In genomic region chr12:116319851-116320621, GRCh38 we compare ENCODE assay signal across 8 cellular contexts. TPM values are rescaled to one million over a fixed set of nuclear protein-coding genes. Genes with fewer than 3 reads are reported as not detected.
DNase-seq lines count a peak whose midpoint lies in the region; ATAC-seq and TF ChIP-seq lines count a peak whose summit lies in the region.

No MANE protein-coding gene starts in this region.

- DNase-seq in activated T-cell treated with anti-CD3 and anti-CD28 coated beads, Interleukin-2, amount 50 U/mL, for 24 hours, result peak; percentile 44
- DNase-seq in activated T-cell treated with anti-CD3 and anti-CD28 coated beads for 4 hours, result no peak
- peak; percentile 45 to 55 for DNase-seq in activated T-cell treated with anti-CD3 and anti-CD28 coated beads, Interleukin-2, amount 50 U/mL, for 48 hours
- peak; percentile 21 to 72 for DNase-seq in heart right ventricle
- peak; percentile 21 to 39 for DNase-seq in stimulated activated CD4-positive, alpha-beta T cell treated with anti-CD3 and anti-CD28 coated beads, Interleukin-2, amount 100 ng/mL, for 24 hours
- DNase-seq in nephron progenitor cell, result no peak

- peak overlapping the region; percentile 13 to 80 (median 66) for H3K27ac ChIP-seq in heart right ventricle

- no peaks in the 10 kb centered on the region for H3K27me3 Mint-ChIP-seq in activated T-cell treated with anti-CD3 and anti-CD28 coated beads, Interleukin-2, amount 50 U/mL, for 24 hours
- peaks cover 6% of the 10 kb centered on the region for H3K27me3 Mint-ChIP-seq in nephron progenitor cell (ENCODE audit: low read depth, poor library complexity)

- no peaks in the 10 kb centered on the region for H3K36me3 ChIP-seq in heart right ventricle

- intact Hi-C loops in heart right ventricle (cut with DNase I), result loop anchor here in 2 of 10 donors (5.0 to 10.0 kb wide), 2 partner anchors 87 to 115 kb away; no protein-coding TSS in a partner anchor

- H3K4me1 ChIP-seq in heart right ventricle, result peaks cover 10 to 45% (median 29%) of the 10 kb centered on the region in 9 donors

- ATAC-seq in heart right ventricle, result peak; percentile 86 to 97 (median 94)
- no peak for ATAC-seq in GM21825 (IDR thresholded peaks at IDR 0.05; ENCODE audit: unreplicated experiment)
- ATAC-seq in HG02571 (IDR thresholded peaks at IDR 0.05; ENCODE audit: unreplicated experiment), result no peak

- peak overlapping the region; percentile 48 for H3K4me3 Mint-ChIP-seq in activated T-cell treated with anti-CD3 and anti-CD28 coated beads, Interleukin-2, amount 50 U/mL, for 24 hours
- no peak overlapping the region for H3K4me3 Mint-ChIP-seq in nephron progenitor cell

- H3K36me3 Mint-ChIP-seq in activated T-cell treated with anti-CD3 and anti-CD28 coated beads, Interleukin-2, amount 50 U/mL, for 24 hours (ENCODE audit: low read depth), result no peaks in the 10 kb centered on the region
- H3K36me3 Mint-ChIP-seq in nephron progenitor cell (ENCODE audit: low read depth), result no peaks in the 10 kb centered on the region

- no peak for TF ChIP-seq CTCF in heart right ventricle (IDR thresholded peaks at IDR 0.05)
- TF ChIP-seq CTCF in nephron progenitor cell (IDR thresholded peaks at IDR 0.05), result no peak

- no peaks in the 10 kb centered on the region for H3K9me3 Mint-ChIP-seq in activated T-cell treated with anti-CD3 and anti-CD28 coated beads, Interleukin-2, amount 50 U/mL, for 24 hours
- H3K9me3 Mint-ChIP-seq in nephron progenitor cell, result peaks cover 6% of the 10 kb centered on the region

- no peaks in the 10 kb centered on the region for H3K27me3 ChIP-seq in heart right ventricle

- WGBS in heart right ventricle, 2 donors, result 10 to 14% methylated on average over 16 of the region's 16 CpGs

- H3K27ac Mint-ChIP-seq in activated T-cell treated with anti-CD3 and anti-CD28 coated beads, Interleukin-2, amount 50 U/mL, for 24 hours, result peak overlapping the region; percentile 89
- H3K27ac Mint-ChIP-seq in nephron progenitor cell, result no peak overlapping the region

- no peaks in the 10 kb centered on the region for H3K9me3 ChIP-seq in heart right ventricle

- H3K4me1 Mint-ChIP-seq in activated T-cell treated with anti-CD3 and anti-CD28 coated beads, Interleukin-2, amount 50 U/mL, for 24 hours (ENCODE audit: low read depth), result peaks cover 44% of the 10 kb centered on the region
- peaks cover 24% of the 10 kb centered on the region for H3K4me1 Mint-ChIP-seq in nephron progenitor cell

- H3K4me3 ChIP-seq in heart right ventricle, result peak overlapping the region in 6 of 10 donors; percentile 1 to 18 (median 14)

RNA-seq across cellular contexts. Expression of gene MED13L, which starts 42.5 kb away (rescaled TPM):
- 10 to 100 TPM; 53.8 to 76.5 (median 67.0) TPM for total RNA-seq in heart right ventricle
- polyA plus RNA-seq in heart right ventricle, result 10 to 100 TPM in 1 of 2 donors, 1 to 10 TPM in 1; 9.4 to 12.4 TPM

Comparison
In these comparisons a context has a peak if more than half of its experiments do, and no peak if none do; other contexts are left out.
1. DNase-seq: peak in activated T-cell treated with anti-CD3 and anti-CD28 coated beads, Interleukin-2, amount 50 U/mL, for 24 hours (single experiment), activated T-cell treated with anti-CD3 and anti-CD28 coated beads, Interleukin-2, amount 50 U/mL, for 48 hours (2 of 2), heart right ventricle (2 of 2) and stimulated activated CD4-positive, alpha-beta T cell treated with anti-CD3 and anti-CD28 coated beads, Interleukin-2, amount 100 ng/mL, for 24 hours (2 of 2); none in activated T-cell treated with anti-CD3 and anti-CD28 coated beads for 4 hours (single experiment) and nephron progenitor cell (single experiment).
2. ATAC-seq: peak in heart right ventricle (8 of 8); none in GM21825 (single experiment) and HG02571 (single experiment).